In genomic region chr6:134470090-134470975, GRCh38 we compare ENCODE assay signal across 1 cellular context.
TF ChIP-seq lines count a peak whose summit lies in the region.

No MANE protein-coding gene starts in this region.

TF ChIP-seq in K562, 482 proteins besides CTCF, POLR2A, EP300 and RAD21 (continued from another document):
- TF ChIP-seq ZBTB49 (CRISPR knock-in tag; IDR thresholded peaks at IDR 0.05; ENCODE audit: borderline replicate concordance) (no peak), HEY1 (CRISPR knock-in tag; IDR thresholded peaks at IDR 0.05; ENCODE audit: borderline replicate concordance) (no peak), UBTF (IDR thresholded peaks at IDR 0.05; ENCODE audit: borderline replicate concordance in 1 of 2, low read depth in 2 of 2, low read length in 2 of 2) (no peak), TAL1 (IDR thresholded peaks at IDR 0.05) (peak; percentile 58), RHOXF2B (CRISPR knock-in tag; conservative IDR thresholded peaks at IDR 0.05) (no peak), SRSF7 (optimal IDR thresholded peaks at IDR 0.05; ENCODE audit: low read depth, low read length) (no peak), ZNF121 (CRISPR knock-in tag; conservative IDR thresholded peaks at IDR 0.05) (no peak), ZNF41 (CRISPR knock-in tag; conservative IDR thresholded peaks at IDR 0.05) (no peak), JUN (IDR thresholded peaks at IDR 0.05; ENCODE audit: borderline replicate concordance, low read depth, low read length) (no peak), JUN (CRISPR knock-in tag; IDR thresholded peaks at IDR 0.05; ENCODE audit: borderline replicate concordance) (no peak), ARID1B (IDR thresholded peaks at IDR 0.05) (peak; percentile 37; the same call in 1 of the 2 replicates), RCOR1 (IDR thresholded peaks at IDR 0.05; ENCODE audit: borderline replicate concordance in 1 of 2, low read depth in 2 of 2, low read length in 2 of 2) (0 out of 4 replicates have a peak, but pooled peaks of 1 of the 2 experiments have one; percentile 29), ZNF512 (tag; IDR thresholded peaks at IDR 0.05) (peak; percentile 96), CBFA2T3 (IDR thresholded peaks at IDR 0.05) (peak; percentile 58), TCF3 (CRISPR knock-in tag; IDR thresholded peaks at IDR 0.05) (peak; percentile 53), RNF219 (CRISPR knock-in tag; IDR thresholded peaks at IDR 0.05) (no peak)
- TF ChIP-seq, protein P1, sequence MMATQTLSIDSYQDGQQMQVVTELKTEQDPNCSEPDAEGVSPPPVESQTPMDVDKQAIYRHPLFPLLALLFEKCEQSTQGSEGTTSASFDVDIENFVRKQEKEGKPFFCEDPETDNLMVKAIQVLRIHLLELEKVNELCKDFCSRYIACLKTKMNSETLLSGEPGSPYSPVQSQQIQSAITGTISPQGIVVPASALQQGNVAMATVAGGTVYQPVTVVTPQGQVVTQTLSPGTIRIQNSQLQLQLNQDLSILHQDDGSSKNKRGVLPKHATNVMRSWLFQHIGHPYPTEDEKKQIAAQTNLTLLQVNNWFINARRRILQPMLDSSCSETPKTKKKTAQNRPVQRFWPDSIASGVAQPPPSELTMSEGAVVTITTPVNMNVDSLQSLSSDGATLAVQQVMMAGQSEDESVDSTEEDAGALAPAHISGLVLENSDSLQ (IDR thresholded peaks at IDR 0.05), result peak; percentile 84
TF ChIP-seq in K562: peak in this region for 12.
